In genomic region chr5:9452181-9452580, GRCh38 we compare ENCODE assay signal across 20 cellular contexts.
A peak's percentile ranks its signal among the peaks of the same experiment; 100 is the strongest.
DNase-seq lines count a peak whose midpoint lies in the region; ATAC-seq and TF ChIP-seq lines count a peak whose summit lies in the region.
"Had no signal": no experiment of that assay in that cellular context is flagged by ENCODE, and none has a peak within 500 bp of the region (broad histone marks: within the 10 kb centered on the region; RNA-seq: fewer than 3 reads in every experiment).

No MANE protein-coding gene starts in this region.

- H3K4me1 ChIP-seq in ectodermal cell (ENCODE audit: control insufficient read depth, insufficient read depth, low read length) (peaks cover 24% of the 10 kb centered on the region), heart left ventricle (peaks cover 0 to 33% (median 11%) of the 10 kb centered on the region in 12 donors), smooth muscle cell (ENCODE audit: low read depth) (peaks cover 27% of the 10 kb centered on the region), suprapubic skin (peaks cover 25% of the 10 kb centered on the region)
- H3K4me1 ChIP-seq: BE2C, HAP-1, SJCRH30 had no signal

- H3K79me2 ChIP-seq in smooth muscle cell (ENCODE audit: low read depth), result peaks cover 23% of the 10 kb centered on the region

- no peaks in the 10 kb centered on the region for H4K20me1 ChIP-seq in smooth muscle cell (ENCODE audit: low read depth)

- no peak for TF ChIP-seq EP300 in suprapubic skin (IDR thresholded peaks at IDR 0.05)

- intact Hi-C loops in heart left ventricle (cut with DNase I), result loop anchor here in 2 of 10 donors (5.0 kb wide), 2 partner anchors 40 to 85 kb away; no protein-coding TSS in a partner anchor

- DNase-seq in heart left ventricle (peak in 1 of 5 donors; percentile 36), islet precursor cell (peak; percentile 68), smooth muscle cell (lab: John Stamatoyannopoulos, UW; ENCODE audit: unreplicated experiment) (no peak), suprapubic skin (ENCODE audit: low spot score in 2 of 2) (no peak), NCI-H187 (lab: John Stamatoyannopoulos, UW) (no peak), activated T-cell treated with anti-CD3 and anti-CD28 coated beads for 4 hours (no peak)
- DNase-seq: BE2C; GM23248; KBM-7; NCI-H1092; NCI-H1436 treated with DMSO at 0.1 percent for 48 hours; NCI-H2029; NCI-H226; NCI-H524; NCI-H774; NK-92 treated with Interleukin-12 subunit alpha and Interleukin-12 subunit beta, amount 100 ng/mL, for 24 hours; SJCRH30 had no signal

- H3K9me3 ChIP-seq in ectodermal cell (ENCODE audit: control insufficient read depth, low read length) (no peaks in the 10 kb centered on the region), heart left ventricle (peaks cover 0 to 12% (median 3%) of the 10 kb centered on the region in 12 donors), smooth muscle cell (replicated peaks; ENCODE audit: low read depth) (no peaks in the 10 kb centered on the region), suprapubic skin (no peaks in the 10 kb centered on the region)
- H3K9me3 ChIP-seq: BE2C, HAP-1, SJCRH30 had no signal

- no peak for TF ChIP-seq POLR2A in heart left ventricle (IDR thresholded peaks at IDR 0.05)
- no peak for TF ChIP-seq POLR2A in suprapubic skin (IDR thresholded peaks at IDR 0.05)

- H3K27me3 ChIP-seq in ectodermal cell (ENCODE audit: control insufficient read depth, insufficient read depth, low read length, poor library complexity, severe bottlenecking) (no peaks in the 10 kb centered on the region), heart left ventricle (no peaks in the 10 kb centered on the region), smooth muscle cell (ENCODE audit: low read depth) (no peaks in the 10 kb centered on the region), suprapubic skin (no peaks in the 10 kb centered on the region)
- H3K27me3 ChIP-seq: BE2C, SJCRH30 had no signal

- H3K9ac ChIP-seq in smooth muscle cell (ENCODE audit: low read depth), result no peak overlapping the region
- H3K9ac ChIP-seq: GM23248 had no signal

- no peak overlapping the region for H3K4me2 ChIP-seq in smooth muscle cell

- ATAC-seq in heart left ventricle, result peak in 3 of 4 donors; percentile 69 to 89 (median 76)

- peak overlapping the region; percentile 48 for H3K27ac ChIP-seq in ectodermal cell (ENCODE audit: insufficient read depth, low read depth, low read length, poor library complexity, severe bottlenecking)
- H3K27ac ChIP-seq in heart left ventricle, result peak overlapping the region in 7 of 12 donors; percentile 45 to 70 (median 63)
- H3K27ac ChIP-seq in smooth muscle cell (ENCODE audit: low read depth), result peak overlapping the region; percentile 3
- no peak overlapping the region for H3K27ac ChIP-seq in suprapubic skin
- H3K27ac ChIP-seq: GM23248, RWPE1, SJCRH30 had no signal

- no peak overlapping the region for H3K4me3 ChIP-seq in ectodermal cell (ENCODE audit: insufficient read depth, low read depth, low read length)
- no peak overlapping the region for H3K4me3 ChIP-seq in heart left ventricle
- no peak overlapping the region for H3K4me3 ChIP-seq in smooth muscle cell
- H3K4me3 ChIP-seq in suprapubic skin, result no peak overlapping the region
- H3K4me3 ChIP-seq: GM23248, HAP-1, SJCRH30 had no signal

- peaks cover 16% of the 10 kb centered on the region for H3F3A ChIP-seq in smooth muscle cell (ENCODE audit: low read depth)

- H2AFZ ChIP-seq in smooth muscle cell (ENCODE audit: low read depth), result no peak overlapping the region
- H2AFZ ChIP-seq: GM23248 had no signal

- H3K36me3 ChIP-seq in ectodermal cell (ENCODE audit: control insufficient read depth, insufficient read depth, low read length), result peaks cover 5% of the 10 kb centered on the region
- no peaks in the 10 kb centered on the region for H3K36me3 ChIP-seq in heart left ventricle
- H3K36me3 ChIP-seq in smooth muscle cell (ENCODE audit: low read depth), result peaks cover 4% of the 10 kb centered on the region
- no peaks in the 10 kb centered on the region for H3K36me3 ChIP-seq in suprapubic skin
- H3K36me3 ChIP-seq: BE2C, HAP-1, SJCRH30 had no signal

- WGBS in ectodermal cell, 2 experiments, result 50 to 58% methylated on average over 2 of the region's 2 CpGs
- WGBS in heart left ventricle, 4 donors, result 6 to 29% (median 26%) methylated on average over 2 of the region's 2 CpGs
- WGBS in smooth muscle cell (ENCODE audit: low lambda C conversion rate), result 48% methylated on average over 2 of the region's 2 CpGs
- 66% methylated on average over 2 of the region's 2 CpGs for WGBS in suprapubic skin

- TF ChIP-seq CTCF in heart left ventricle (IDR thresholded peaks at IDR 0.05), result no peak
- TF ChIP-seq CTCF in smooth muscle cell (IDR thresholded peaks at IDR 0.05; ENCODE audit: borderline replicate concordance, insufficient read depth, poor library complexity, severe bottlenecking), result no peak
- no peak for TF ChIP-seq CTCF in suprapubic skin (IDR thresholded peaks at IDR 0.05)
